8 cellular contexts compared by ENCODE assay signal in the genomic region with DNA sequence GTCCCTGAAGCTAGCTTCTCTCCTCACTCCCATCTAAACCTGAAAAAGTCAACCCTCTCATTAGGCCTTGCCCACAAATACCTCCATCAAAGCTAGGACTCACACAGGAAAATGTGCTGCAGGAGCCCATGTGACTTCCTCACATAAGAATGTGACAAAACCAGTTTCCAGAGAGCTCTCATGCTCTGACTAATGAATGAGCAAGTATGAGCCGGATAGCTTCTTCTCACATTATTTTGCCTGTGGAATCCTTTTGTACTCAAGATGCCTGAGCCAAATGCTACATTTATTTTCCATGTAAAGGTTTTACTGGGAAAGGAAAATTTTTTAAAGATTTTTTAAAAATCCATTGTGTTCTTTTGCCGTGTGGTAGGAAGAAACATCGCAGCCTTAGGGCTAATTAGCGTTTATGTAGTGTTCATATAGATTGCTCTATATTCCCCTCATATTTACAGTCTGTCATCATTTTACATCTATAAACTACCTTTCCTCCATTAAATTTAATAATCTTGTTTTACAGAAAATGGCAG.
DNase-seq lines count a peak whose midpoint lies in the region; ATAC-seq and TF ChIP-seq lines count a peak whose summit lies in the region.

No MANE protein-coding gene starts in this region.

- H3K4me3 ChIP-seq in gastrocnemius medialis (no peak overlapping the region), colonic mucosa (no peak overlapping the region)

- H3K27ac ChIP-seq in gastrocnemius medialis (no peak overlapping the region), colonic mucosa (no peak overlapping the region)

- in situ Hi-C loops in T47D (cut with HindIII; ENCODE audit: low pct_unique_long_range_greater_than_20kb, low sequenced_read_pairs) (no loop called here), gastrocnemius medialis (cut with MboI; ENCODE audit: low sequenced_read_pairs in 4 of 4) (no loop called here)

- peaks cover 0 to 2% (median 0%) of the 10 kb centered on the region in 9 donors for H3K9me3 Mint-ChIP-seq in naive thymus-derived CD8-positive, alpha-beta T cell

- POLR2A ChIA-PET in naive thymus-derived CD8-positive, alpha-beta T cell (lab: Charles Lee), result interaction anchor here (1.9 to 3.3 kb wide), 2 partner anchors 10 to 111 kb away, joined by 4 to 21 read pairs; a partner anchor contains a TSS

- TF ChIP-seq POLR2A in gastrocnemius medialis (IDR thresholded peaks at IDR 0.05), result no peak

- intact Hi-C loops in gastrocnemius medialis (cut with DNase I; ENCODE audit: low total_unique reads), result no loop called here
- intact Hi-C loops in colonic mucosa (cut with DNase I), result no loop called here

- no peaks in the 10 kb centered on the region for H3K27me3 ChIP-seq in gastrocnemius medialis
- no peaks in the 10 kb centered on the region for H3K27me3 ChIP-seq in colonic mucosa

- H3K36me3 ChIP-seq in gastrocnemius medialis, result no peaks in the 10 kb centered on the region
- no peaks in the 10 kb centered on the region for H3K36me3 ChIP-seq in colonic mucosa

- H3K27ac Mint-ChIP-seq in naive thymus-derived CD8-positive, alpha-beta T cell, result peak overlapping the region in 8 of 10 donors; percentile 41 to 96 (median 74)

- ATAC-seq in naive thymus-derived CD8-positive, alpha-beta T cell, result peak; percentile 22 to 38
- no peak for ATAC-seq in gastrocnemius medialis

- DNase-seq in EH (ENCODE audit: low read depth) (peak; percentile 96), NCI-H510A (lab: John Stamatoyannopoulos, UW) (peak; percentile 23), T47D (ENCODE audit: low read depth in 1 of 2, low spot score in 1 of 2) (peak; percentile 11 to 88), gastrocnemius medialis (no peak), colonic mucosa (no peak), SK-N-DZ (ENCODE audit: low spot score) (no peak), NOMO-1 treated with dmso at 0.1 percent for 144 hours (lab: John Stamatoyannopoulos, UW; ENCODE audit: unreplicated experiment) (no peak)
- peak in 1 of 10 donors; percentile 28 for DNase-seq in naive thymus-derived CD8-positive, alpha-beta T cell

- no peaks in the 10 kb centered on the region for H3K27me3 Mint-ChIP-seq in naive thymus-derived CD8-positive, alpha-beta T cell

- peaks cover 0 to 1% (median 0%) of the 10 kb centered on the region in 3 donors for H3K36me3 Mint-ChIP-seq in naive thymus-derived CD8-positive, alpha-beta T cell

- no peaks in the 10 kb centered on the region for H3K4me1 ChIP-seq in gastrocnemius medialis
- H3K4me1 ChIP-seq in colonic mucosa, result no peaks in the 10 kb centered on the region

- peaks cover 44 to 89% (median 83%) of the 10 kb centered on the region in 4 donors for H3K4me1 Mint-ChIP-seq in naive thymus-derived CD8-positive, alpha-beta T cell

- peak overlapping the region in 8 of 10 donors; percentile 3 to 63 (median 34) for H3K4me3 Mint-ChIP-seq in naive thymus-derived CD8-positive, alpha-beta T cell

- H3K9me3 ChIP-seq in gastrocnemius medialis (no peaks in the 10 kb centered on the region), colonic mucosa (no peaks in the 10 kb centered on the region)

- H3K9ac ChIP-seq in colonic mucosa (ENCODE audit: low read depth in 2 of 2, low read length in 2 of 2), result no peak overlapping the region

- TF ChIP-seq CTCF in gastrocnemius medialis (IDR thresholded peaks at IDR 0.05 in 4 of 5, conservative IDR thresholded peaks at IDR 0.05 in 1 of 5), result no peak
- no peak for TF ChIP-seq CTCF in colonic mucosa (IDR thresholded peaks at IDR 0.05)

Comparison
In these comparisons a context has a peak if more than half of its experiments do, and no peak if none do; other contexts are left out.
1. DNase-seq: peak in EH (single experiment), NCI-H510A (single experiment) and T47D (2 of 2); none in gastrocnemius medialis (0 of 2), colonic mucosa (single experiment), SK-N-DZ (single experiment) and NOMO-1 treated with dmso at 0.1 percent for 144 hours (single experiment).
2. ATAC-seq: peak in naive thymus-derived CD8-positive, alpha-beta T cell (2 of 2); none in gastrocnemius medialis (0 of 2).